1 cellular context compared by ENCODE assay signal in genomic region chr7:95899919-95900513, GRCh38.
TF ChIP-seq lines count a peak whose summit lies in the region.

No MANE protein-coding gene starts in this region.

TF ChIP-seq in GM23338, 12 proteins besides CTCF, POLR2A, EP300 and RAD21 (continued from another document):
- no peak for TF ChIP-seq ETS1 (IDR thresholded peaks at IDR 0.05)
